28 cellular contexts compared by ENCODE assay signal in genomic region chr13:98290261-98290660, GRCh38.
"Had no signal": no experiment of that assay in that cellular context is flagged by ENCODE, and none has a peak within 500 bp of the region (broad histone marks: within the 10 kb centered on the region; RNA-seq: fewer than 3 reads in every experiment).

No MANE protein-coding gene starts in this region.

- H3K4me2 ChIP-seq: neural progenitor cell had no signal

- ATAC-seq: naive thymus-derived CD4-positive, alpha-beta T cell; natural killer cell; pancreas; psoas muscle; right cardiac atrium; sciatic nerve; stimulated activated memory B cell treated with anti-CD40 and anti-IgM and Interleukin-4, amounts not matched to agents 10 μg/mL and 1 μg/mL and 100 μg/mL, for 72 hours; stimulated activated naive CD8-positive, alpha-beta T cell treated with anti-CD3 and anti-CD28 coated beads, Interleukin-15, amount 100 ng/mL, for 72 hours; stimulated activated naive CD8-positive, alpha-beta T cell treated with anti-CD3 and anti-CD28 coated beads, Interleukin-15, Interleukin-2, amounts not matched to agents 100 U/mL and 50 U/mL, for 24 hours had no signal

- H2AFZ ChIP-seq: neural progenitor cell had no signal

- H3K27me3 ChIP-seq: neural progenitor cell, pancreas, spleen, suprapubic skin, testis, tibial artery, transverse colon, upper lobe of left lung, vagina had no signal

- DNase-seq: naive thymus-derived CD4-positive, alpha-beta T cell; natural killer cell; occipital lobe; pancreas; psoas muscle; right cardiac atrium; spleen; stimulated activated CD4-positive, alpha-beta T cell treated with anti-CD3 and anti-CD28 coated beads, Interleukin-12 subunit alpha, Interleukin-12 subunit beta, amount 100 ng/mL, for 4 hours; stimulated activated CD4-positive, alpha-beta T cell treated with anti-CD3 and anti-CD28 coated beads, Interleukin-1b, Interleukin-23, amount 100 ng/mL, for 48 hours; stimulated activated CD4-positive, alpha-beta T cell treated with anti-CD3 and anti-CD28 coated beads, Interleukin-4, amount 100 ng/mL, for 1 hour; stimulated activated CD4-positive, alpha-beta T cell treated with anti-CD3 and anti-CD28 coated beads, Interleukin-4, amount 100 ng/mL, for 4 hours; stimulated activated CD8-positive, alpha-beta memory T cell treated with anti-CD3 and anti-CD28 coated beads, Interleukin-4, amount 100 ng/mL, for 48 hours; stimulated activated naive CD4-positive, alpha-beta T cell; stimulated activated naive CD8-positive, alpha-beta T cell treated with anti-CD3 and anti-CD28 coated beads, Interleukin-15, amount 100 ng/mL, for 72 hours; stimulated activated naive CD8-positive, alpha-beta T cell treated with anti-CD3 and anti-CD28 coated beads, Interleukin-15, Interleukin-2, amounts not matched to agents 100 U/mL and 50 U/mL, for 24 hours; substantia nigra; testis; tibial artery; transverse colon; upper lobe of left lung had no signal

- H3K4me1 ChIP-seq: suprapubic skin had no signal

- H3K27ac ChIP-seq: neural progenitor cell, pancreas, psoas muscle, skin epidermis, spleen, suprapubic skin, tibial artery, transverse colon, upper lobe of left lung, vagina had no signal

- H3K9ac ChIP-seq: neural progenitor cell had no signal

- H3K36me3 ChIP-seq: neural progenitor cell, pancreas, spleen, suprapubic skin, tibial artery, transverse colon, upper lobe of left lung, vagina had no signal

- FAIRE-seq: pancreas, urothelium cell line had no signal

- H3K4me3 ChIP-seq: neural progenitor cell, pancreas, psoas muscle, skin epidermis, smooth muscle cell, spleen, suprapubic skin, testis, tibial artery, transverse colon, upper lobe of left lung, vagina had no signal

- H3K9me3 ChIP-seq: pancreas, psoas muscle, spleen, suprapubic skin, testis, tibial artery, transverse colon, upper lobe of left lung, vagina had no signal
